In the genomic region with DNA sequence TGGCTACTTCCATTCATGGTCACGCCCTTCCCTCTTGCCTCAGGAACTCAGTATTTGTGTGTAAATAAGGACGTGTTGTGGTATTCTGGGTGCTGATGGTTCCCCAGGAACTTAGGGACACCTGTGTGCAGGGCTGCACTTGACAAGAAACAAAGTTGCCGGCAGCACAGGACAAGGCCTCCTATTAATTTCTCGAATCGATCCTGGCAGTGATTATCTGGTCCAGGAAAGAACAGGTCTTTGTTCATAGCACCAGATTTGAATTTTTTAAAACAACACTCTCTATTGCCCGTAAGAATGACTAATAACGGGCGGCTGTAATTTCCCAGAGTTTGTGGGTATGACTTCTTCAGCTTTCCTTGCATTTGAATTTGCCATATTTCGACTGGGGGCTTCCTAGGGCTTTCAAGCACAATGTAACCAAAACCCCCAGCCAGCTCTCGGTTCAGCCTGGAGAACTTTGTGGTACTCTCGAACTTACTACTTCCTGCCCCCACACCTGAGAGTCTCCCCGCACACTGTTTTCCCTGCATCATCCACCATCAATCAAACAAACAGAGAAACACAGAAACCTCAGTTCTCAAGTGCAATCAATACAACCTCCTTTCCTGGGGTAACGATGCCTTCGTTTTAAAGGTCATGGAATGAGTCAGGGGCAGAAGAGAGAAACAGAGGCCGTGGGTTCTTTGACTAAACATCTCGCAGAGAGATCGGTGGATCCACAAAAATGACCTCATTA, we compare ENCODE assay signal across 9 cellular contexts.
A peak's percentile ranks its signal among the peaks of the same experiment; 100 is the strongest.
DNase-seq lines count a peak whose midpoint lies in the region; ATAC-seq, FAIRE-seq and TF ChIP-seq lines count a peak whose summit lies in the region.
"Had no signal": no experiment of that assay in that cellular context is flagged by ENCODE, and none has a peak within 500 bp of the region (broad histone marks: within the 10 kb centered on the region; RNA-seq: fewer than 3 reads in every experiment).

No MANE protein-coding gene starts in this region.

- no peaks in the 10 kb centered on the region for H3K36me3 ChIP-seq in lower lobe of right lung

- H3K9me3 Mint-ChIP-seq in T-helper 1 cell treated with Interleukin-12 subunit alpha and Interleukin-12 subunit beta and Interleukin-4 antibody, amounts not matched to agents 30 μg/mL and 1 μg/mL, for 36 hours = no peaks in the 10 kb centered on the region
- H3K9me3 Mint-ChIP-seq in activated naive CD4-positive, alpha-beta T cell treated with anti-CD3 and anti-CD28 coated beads, Interleukin-2, amount 50 U/mL, for 24 hours = peaks cover 6% of the 10 kb centered on the region

- peaks cover 43% of the 10 kb centered on the region for H3K4me1 Mint-ChIP-seq in T-helper 1 cell treated with Interleukin-12 subunit alpha and Interleukin-12 subunit beta and Interleukin-4 antibody, amounts not matched to agents 30 μg/mL and 1 μg/mL, for 36 hours (ENCODE audit: low read depth)
- H3K4me1 Mint-ChIP-seq in activated naive CD4-positive, alpha-beta T cell treated with anti-CD3 and anti-CD28 coated beads, Interleukin-2, amount 50 U/mL, for 24 hours = peaks cover 63% of the 10 kb centered on the region

- FAIRE-seq in H54 (lab: Jason Lieb, UNC) = no peak

- H3K27ac Mint-ChIP-seq in T-helper 1 cell treated with Interleukin-12 subunit alpha and Interleukin-12 subunit beta and Interleukin-4 antibody, amounts not matched to agents 30 μg/mL and 1 μg/mL, for 36 hours = peak overlapping the region; percentile 75
- H3K27ac Mint-ChIP-seq in activated naive CD4-positive, alpha-beta T cell treated with anti-CD3 and anti-CD28 coated beads, Interleukin-2, amount 50 U/mL, for 24 hours = peak overlapping the region; percentile 100

- H3K27ac ChIP-seq in lower lobe of right lung = no peak overlapping the region

- H3K27me3 ChIP-seq in lower lobe of right lung (ENCODE audit: low read depth) = no peaks in the 10 kb centered on the region

- H3K27me3 Mint-ChIP-seq in T-helper 1 cell treated with Interleukin-12 subunit alpha and Interleukin-12 subunit beta and Interleukin-4 antibody, amounts not matched to agents 30 μg/mL and 1 μg/mL, for 36 hours (ENCODE audit: low read depth) = no peaks in the 10 kb centered on the region
- H3K27me3 Mint-ChIP-seq in activated naive CD4-positive, alpha-beta T cell treated with anti-CD3 and anti-CD28 coated beads, Interleukin-2, amount 50 U/mL, for 24 hours = no peaks in the 10 kb centered on the region

- intact Hi-C loops in lower lobe of right lung (cut with DNase I) (no loop called here), Right ventricle myocardium inferior (cut with DNase I) (no loop called here)

- H3K9me3 ChIP-seq in lower lobe of right lung = no peaks in the 10 kb centered on the region

- TF ChIP-seq CTCF in lower lobe of right lung (IDR thresholded peaks at IDR 0.05) = no peak

- no peaks in the 10 kb centered on the region for H3K4me1 ChIP-seq in lower lobe of right lung

- no peak for TF ChIP-seq POLR2A in H54 (IDR thresholded peaks at IDR 0.05; ENCODE audit: low read depth, low read length)

- peak; percentile 75 for DNase-seq in stimulated activated CD8-positive, alpha-beta memory T cell treated with anti-CD3 and anti-CD28 coated beads, Interleukin-4, amount 100 ng/mL, for 48 hours
- DNase-seq in H54 (ENCODE audit: insufficient read length, low spot score) (no peak), lower lobe of right lung (no peak), Right ventricle myocardium inferior (ENCODE audit: missing footprints) (no peak)
- DNase-seq: NCI-H1694 had no signal

- ATAC-seq in GM19463 (IDR thresholded peaks at IDR 0.05; ENCODE audit: unreplicated experiment) (peak; percentile 66), HG03108 (IDR thresholded peaks at IDR 0.05; ENCODE audit: unreplicated experiment) (no peak), lower lobe of right lung (no peak), Right ventricle myocardium inferior (no peak)

- no peak overlapping the region for H3K4me3 ChIP-seq in lower lobe of right lung

- peaks cover 7% of the 10 kb centered on the region for H3K36me3 Mint-ChIP-seq in T-helper 1 cell treated with Interleukin-12 subunit alpha and Interleukin-12 subunit beta and Interleukin-4 antibody, amounts not matched to agents 30 μg/mL and 1 μg/mL, for 36 hours (ENCODE audit: low read depth)
- H3K36me3 Mint-ChIP-seq in activated naive CD4-positive, alpha-beta T cell treated with anti-CD3 and anti-CD28 coated beads, Interleukin-2, amount 50 U/mL, for 24 hours = peaks cover 2% of the 10 kb centered on the region

- peak overlapping the region; percentile 61 for H3K4me3 Mint-ChIP-seq in T-helper 1 cell treated with Interleukin-12 subunit alpha and Interleukin-12 subunit beta and Interleukin-4 antibody, amounts not matched to agents 30 μg/mL and 1 μg/mL, for 36 hours
- H3K4me3 Mint-ChIP-seq in activated naive CD4-positive, alpha-beta T cell treated with anti-CD3 and anti-CD28 coated beads, Interleukin-2, amount 50 U/mL, for 24 hours = peak overlapping the region; percentile 86
